In genomic region chr9:126505697-126506346, GRCh38 we compare ENCODE assay signal across 25 cellular contexts.
A peak's percentile ranks its signal among the peaks of the same experiment; 100 is the strongest.
DNase-seq lines count a peak whose midpoint lies in the region; TF ChIP-seq lines count a peak whose summit lies in the region.
"Had no signal": no experiment of that assay in that cellular context is flagged by ENCODE, and none has a peak within 500 bp of the region (broad histone marks: within the 10 kb centered on the region; RNA-seq: fewer than 3 reads in every experiment).

No MANE protein-coding gene starts in this region.

- no peak for TF ChIP-seq CTCF in chondrocyte (IDR thresholded peaks at IDR 0.05)

- peak; percentile 6 for DNase-seq in activated CD8-positive, alpha-beta memory T cell treated with anti-CD3 and anti-CD28 coated beads, Interleukin-2, amount 50 U/mL, for 4 hours
- DNase-seq in activated CD8-positive, alpha-beta memory T cell treated with anti-CD3 and anti-CD28 coated beads, Interleukin-2, amount 50 U/mL, for 48 hours: no peak
- peak; percentile 41 for DNase-seq in chondrocyte (ENCODE audit: low spot score)
- DNase-seq in posterior vena cava (ENCODE audit: low spot score): peak; percentile 57
- no peak for DNase-seq in G401 (ENCODE audit: low spot score)
- no peak for DNase-seq in head of caudate nucleus
- DNase-seq in NCI-H1092 (lab: John Stamatoyannopoulos, UW): no peak
- DNase-seq: 8988T, ACHN, Calu3, DMS79 treated with DMSO at 0.1 percent for 48 hours, H9, KBM-7, MV-4-11, NCI-H1105 treated with DMSO at 0.1 percent for 48 hours, NCI-H146, NCI-H1930, NCI-H446, NCI-H526 treated with DMSO at 0.1 percent for 48 hours, PC-9, Right ventricle myocardium superior had no signal

- intact Hi-C loops in posterior vena cava (cut with DNase I): loop anchor here in 1 of 2 donors (10.0 kb wide), 1 partner anchor 269 kb away; no protein-coding TSS in a partner anchor
- intact Hi-C loops in head of caudate nucleus (cut with DNase I): no loop called here

- in situ Hi-C loops in G401 (cut with HindIII; ENCODE audit: low sequenced_read_pairs): no loop called here

- H3K27me3 ChIP-seq in layer of hippocampus (ENCODE audit: control insufficient read depth, insufficient read depth, low read length): no peaks in the 10 kb centered on the region
- H3K27me3 ChIP-seq: BE2C, SJSA1 had no signal

- H3K9me3 Mint-ChIP-seq in chondrocyte (ENCODE audit: low read depth): no peaks in the 10 kb centered on the region
- H3K9me3 Mint-ChIP-seq: H9 had no signal

- no peaks in the 10 kb centered on the region for H3K36me3 Mint-ChIP-seq in chondrocyte (ENCODE audit: low read depth)

- H3K4me1 Mint-ChIP-seq in chondrocyte (ENCODE audit: low read depth): peaks cover 11% of the 10 kb centered on the region

- no peaks in the 10 kb centered on the region for H3K27me3 Mint-ChIP-seq in chondrocyte (ENCODE audit: low read depth)

- H3K27ac ChIP-seq in layer of hippocampus (ENCODE audit: low read depth, low read length): peak overlapping the region; percentile 31
- H3K27ac ChIP-seq: PC-9, SJSA1 had no signal

- no peak overlapping the region for H3K27ac Mint-ChIP-seq in chondrocyte (ENCODE audit: unreplicated experiment)
- H3K27ac Mint-ChIP-seq: CD14-positive monocyte, H9 had no signal

- H3K4me3 Mint-ChIP-seq in chondrocyte (ENCODE audit: unreplicated experiment): no peak overlapping the region
- H3K4me3 Mint-ChIP-seq: CD14-positive monocyte, H9 had no signal

Comparison
In these comparisons a context has a peak if more than half of its experiments do, and no peak if none do; other contexts are left out.
1. DNase-seq: peak in activated CD8-positive, alpha-beta memory T cell treated with anti-CD3 and anti-CD28 coated beads, Interleukin-2, amount 50 U/mL, for 4 hours (single experiment), chondrocyte (single experiment) and posterior vena cava (single experiment); none in activated CD8-positive, alpha-beta memory T cell treated with anti-CD3 and anti-CD28 coated beads, Interleukin-2, amount 50 U/mL, for 48 hours (single experiment), G401 (single experiment), head of caudate nucleus (0 of 42) and NCI-H1092 (single experiment).